ENCODE assay signal across 8 cellular contexts in the genomic region with DNA sequence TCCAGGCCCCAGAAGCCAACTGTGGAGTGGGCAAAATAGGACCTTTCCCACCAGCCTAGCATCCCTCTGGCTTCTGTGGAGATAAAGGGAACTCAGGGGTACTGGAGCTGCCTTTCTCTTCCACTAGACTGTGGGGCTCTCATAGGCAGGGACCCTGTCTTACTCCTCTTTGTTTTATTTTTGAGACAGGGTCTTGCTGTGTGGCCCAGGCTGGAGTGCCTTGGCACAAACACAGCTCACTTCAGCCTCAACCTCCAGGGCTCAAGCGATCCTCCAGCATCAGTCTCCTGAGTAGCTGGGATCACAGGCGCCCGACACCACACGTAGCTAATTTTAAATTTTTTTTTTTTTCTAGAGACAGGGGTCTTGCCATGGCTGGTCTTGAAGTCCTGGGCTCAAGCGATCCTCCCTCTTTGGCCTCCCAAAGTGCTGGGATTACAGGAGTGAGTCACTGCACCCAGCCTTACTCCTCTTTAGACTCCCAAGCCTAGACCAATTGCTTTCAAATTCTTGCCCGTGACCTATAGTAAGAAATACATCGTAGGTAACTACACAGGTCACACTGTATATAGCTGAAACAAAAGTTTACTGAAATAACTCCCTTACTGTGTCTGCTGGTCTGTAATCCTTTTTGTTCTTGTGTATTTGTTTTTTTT. TPM values are rescaled to one million over a fixed set of nuclear protein-coding genes. Genes with fewer than 3 reads are reported as not detected.
DNase-seq lines count a peak whose midpoint lies in the region; ATAC-seq and TF ChIP-seq lines count a peak whose summit lies in the region.

No MANE protein-coding gene starts in this region.

- H3K36me3 ChIP-seq in left ventricle myocardium inferior (no peaks in the 10 kb centered on the region), body of pancreas (replicated peaks in 1 of 2; ENCODE audit: insufficient read depth in 1 of 2, low read depth in 2 of 2) (no peaks in the 10 kb centered on the region)

- TF ChIP-seq POLR2A in body of pancreas (IDR thresholded peaks at IDR 0.05): no peak

- H3K4me1 Mint-ChIP-seq in mesothelial cell of epicardium: peaks cover 45% of the 10 kb centered on the region

- H3K4me3 Mint-ChIP-seq in mesothelial cell of epicardium: peak overlapping the region; percentile 85

- H3K27me3 Mint-ChIP-seq in mesothelial cell of epicardium (ENCODE audit: low read depth): no peaks in the 10 kb centered on the region

- intact Hi-C loops in left ventricle myocardium inferior (cut with micrococcal nuclease): no loop called here
- intact Hi-C loops in Right ventricle myocardium superior (cut with DNase I): loop anchor here (5.0 kb wide), 2 partner anchors 178 to 353 kb away; partner anchors contain the start of genes ATPAF2 and GID4
- intact Hi-C loops in body of pancreas (cut with DNase I): no loop called here

- H3K27me3 ChIP-seq in left ventricle myocardium inferior (ENCODE audit: low read depth) (no peaks in the 10 kb centered on the region), body of pancreas (no peaks in the 10 kb centered on the region)

- TF ChIP-seq CTCF in left ventricle myocardium inferior (IDR thresholded peaks at IDR 0.05; ENCODE audit: borderline replicate concordance) (no peak), body of pancreas (IDR thresholded peaks at IDR 0.05) (no peak), mesothelial cell of epicardium (IDR thresholded peaks at IDR 0.05; ENCODE audit: unreplicated experiment) (no peak)

- WGBS in body of pancreas, 2 donors: 84 to 93% methylated on average over 7 of the region's 7 CpGs

- H3K27ac ChIP-seq in left ventricle myocardium inferior (replicated peaks) (peak overlapping the region; percentile 92), body of pancreas (peak overlapping the region in 3 of 4 donors; percentile 92 to 97 (median 93))

- ATAC-seq in Right ventricle myocardium superior (ENCODE audit: poor library complexity) (no peak), body of pancreas (no peak), GM21786 (IDR thresholded peaks at IDR 0.05; ENCODE audit: unreplicated experiment) (no peak), HG02840 (IDR thresholded peaks at IDR 0.05; ENCODE audit: low FRiP score, unreplicated experiment) (no peak), HG02870 (IDR thresholded peaks at IDR 0.05; ENCODE audit: unreplicated experiment) (no peak)

- peaks cover 60% of the 10 kb centered on the region for H3K4me1 ChIP-seq in left ventricle myocardium inferior
- peaks cover 49% of the 10 kb centered on the region for H3K4me1 ChIP-seq in body of pancreas

- H3K4me3 ChIP-seq in left ventricle myocardium inferior (peak overlapping the region; percentile 79), body of pancreas (no peak overlapping the region)

- peak overlapping the region; percentile 98 for H3K27ac Mint-ChIP-seq in mesothelial cell of epicardium

- H3K9me3 Mint-ChIP-seq in mesothelial cell of epicardium: no peaks in the 10 kb centered on the region

- H3K9me3 ChIP-seq in left ventricle myocardium inferior (replicated peaks) (no peaks in the 10 kb centered on the region), body of pancreas (no peaks in the 10 kb centered on the region)

- no peaks in the 10 kb centered on the region for H3K36me3 Mint-ChIP-seq in mesothelial cell of epicardium

- no peak for DNase-seq in left ventricle myocardium inferior
- no peak for DNase-seq in Right ventricle myocardium superior
- DNase-seq in body of pancreas: no peak
- DNase-seq in mesothelial cell of epicardium (ENCODE audit: low spot score in 2 of 2, unreplicated experiment in 2 of 2): no peak
- DNase-seq in HuH-7 (ENCODE audit: low spot score): no peak

RNA-seq across cellular contexts. Expression of gene RAI1, which starts 2.6 kb away (rescaled TPM):
- 22.5 TPM for total RNA-seq in left ventricle myocardium inferior
- total RNA-seq in Right ventricle myocardium superior: 28.3 TPM
- total RNA-seq in body of pancreas: 10 to 100 TPM; 16.3 to 41.5 TPM
- total RNA-seq in mesothelial cell of epicardium: 127 to 137 TPM (median 129 TPM) in 3 replicates
